Comparison of ENCODE assay signal across 8 cellular contexts in genomic region chr11:82732734-82733443, GRCh38. TPM values are rescaled to one million over a fixed set of nuclear protein-coding genes. Genes with fewer than 3 reads are reported as not detected.
DNase-seq lines count a peak whose midpoint lies in the region; ATAC-seq and TF ChIP-seq lines count a peak whose summit lies in the region.

No MANE protein-coding gene starts in this region.

- peak; percentile 30 for ATAC-seq in HG02642 (IDR thresholded peaks at IDR 0.05; ENCODE audit: poor library complexity, unreplicated experiment)

- no peaks in the 10 kb centered on the region for H3K36me3 Mint-ChIP-seq in activated naive CD8-positive, alpha-beta T cell treated with anti-CD3 and anti-CD28 coated beads for 36 hours

- H3K27ac ChIP-seq in skin epidermis, result peak overlapping the region in 4 of 21 experiments; percentile 1 to 59 (median 17)

- H3K9me3 Mint-ChIP-seq in activated naive CD8-positive, alpha-beta T cell treated with anti-CD3 and anti-CD28 coated beads for 36 hours, result peaks cover 2% of the 10 kb centered on the region

- peaks cover 6% of the 10 kb centered on the region for H3K4me1 Mint-ChIP-seq in activated naive CD8-positive, alpha-beta T cell treated with anti-CD3 and anti-CD28 coated beads for 36 hours

- TF ChIP-seq CTCF in AG10803 (conservative IDR thresholded peaks at IDR 0.05; ENCODE audit: low read length), result no peak

- H3K27me3 Mint-ChIP-seq in activated naive CD8-positive, alpha-beta T cell treated with anti-CD3 and anti-CD28 coated beads for 36 hours, result peaks cover 69% of the 10 kb centered on the region

- H3K4me3 Mint-ChIP-seq in activated naive CD8-positive, alpha-beta T cell treated with anti-CD3 and anti-CD28 coated beads for 36 hours, result peak overlapping the region; percentile 60

- H3K4me3 ChIP-seq in AG10803 (ENCODE audit: low read length) (peak overlapping the region; percentile 12; the same call in 1 of the 2 replicates), skin epidermis (peak overlapping the region; percentile 20 to 61 (median 34))

- H3K27ac Mint-ChIP-seq in activated naive CD8-positive, alpha-beta T cell treated with anti-CD3 and anti-CD28 coated beads for 36 hours, result no peak overlapping the region

- DNase-seq in AG10803 (ENCODE audit: low read depth) (no peak), hippocampal formation (lab: John Stamatoyannopoulos, UW) (peak; percentile 47 to 67), SHP77 (lab: John Stamatoyannopoulos, UW) (no peak), activated gamma-delta T cell (lab: John Stamatoyannopoulos, UW) (no peak), NCI-H526 treated with DMSO at 0.1 percent for 48 hours (lab: John Stamatoyannopoulos, UW) (no peak)
- peak; percentile 24 for DNase-seq in activated naive CD8-positive, alpha-beta T cell treated with anti-CD3 and anti-CD28 coated beads for 36 hours

RNA-seq across cellular contexts. Expression of gene FAM181B, which starts 0.8 kb away (rescaled TPM):
- total RNA-seq in activated naive CD8-positive, alpha-beta T cell treated with anti-CD3 and anti-CD28 coated beads for 36 hours, result not detected

Comparison
In these comparisons a context has a peak if more than half of its experiments do, and no peak if none do; other contexts are left out.
1. DNase-seq: peak in activated naive CD8-positive, alpha-beta T cell treated with anti-CD3 and anti-CD28 coated beads for 36 hours (single experiment) and hippocampal formation (2 of 2); none in AG10803 (single experiment), SHP77 (0 of 2), activated gamma-delta T cell (single experiment) and NCI-H526 treated with DMSO at 0.1 percent for 48 hours (single experiment).